Comparison of ENCODE assay signal across 8 cellular contexts in genomic region chr12:101670007-101670671, GRCh38. TPM values are rescaled to one million over a fixed set of nuclear protein-coding genes. Genes with fewer than 3 reads are reported as not detected.
DNase-seq lines count a peak whose midpoint lies in the region; ATAC-seq and TF ChIP-seq lines count a peak whose summit lies in the region.

No MANE protein-coding gene starts in this region.

- CTCF ChIA-PET in CD8-positive, alpha-beta T cell (lab: Charles Lee) = interaction anchor here (0.7 to 0.9 kb wide), 3 partner anchors 53 to 90 kb away, joined by 3 to 4 read pairs (median 3); no protein-coding TSS in a partner anchor

- POLR2A ChIA-PET in CD8-positive, alpha-beta T cell (lab: Charles Lee) = interaction anchor here (0.8 kb wide), 1 partner anchor 261 kb away, joined by 3 read pairs; no protein-coding TSS in a partner anchor

- H3K4me1 ChIP-seq in CD8-positive, alpha-beta T cell (ENCODE audit: insufficient read depth, low read length) = peaks cover 17% of the 10 kb centered on the region

- H3K27me3 Mint-ChIP-seq in CD8-positive, alpha-beta T cell (ENCODE audit: low read depth) = peaks cover 2% of the 10 kb centered on the region

- peaks cover 24% of the 10 kb centered on the region for H3K4me1 Mint-ChIP-seq in CD8-positive, alpha-beta T cell (ENCODE audit: low read depth)

- no peak overlapping the region for H3K4me3 ChIP-seq in CD8-positive, alpha-beta T cell (ENCODE audit: low read depth, low read length)
- no peak overlapping the region for H3K4me3 ChIP-seq in HFF-Myc (replicated peaks; ENCODE audit: low read depth, low read length)

- no peaks in the 10 kb centered on the region for H3K9me3 Mint-ChIP-seq in CD8-positive, alpha-beta T cell

- H3K9me3 ChIP-seq in CD8-positive, alpha-beta T cell (ENCODE audit: low read length) = no peaks in the 10 kb centered on the region

- H3K27me3 ChIP-seq in CD8-positive, alpha-beta T cell (ENCODE audit: insufficient read depth, low read length) = no peaks in the 10 kb centered on the region

- DNase-seq in CD8-positive, alpha-beta T cell = peak in 4 of 7 experiments; percentile 6 to 49 (median 27)
- peak; percentile 20 for DNase-seq in HFF-Myc (ENCODE audit: extremely low read depth, low read depth)
- DNase-seq in T follicular helper cell (ENCODE audit: low read depth) = peak; percentile 9
- peak; percentile 56 for DNase-seq in ecto neural progenitor cell (ENCODE audit: low spot score)
- peak; percentile 46 for DNase-seq in myocyte (ENCODE audit: low read depth)
- DNase-seq in NK-92 (lab: John Stamatoyannopoulos, UW; ENCODE audit: unreplicated experiment) = no peak
- DNase-seq in GOT3 (lab: John Stamatoyannopoulos, UW) = no peak

- peak; percentile 72 for ATAC-seq in CD8-positive, alpha-beta T cell
- no peak for ATAC-seq in GM19452 (IDR thresholded peaks at IDR 0.05; ENCODE audit: unreplicated experiment)

- no peak overlapping the region for H3K27ac ChIP-seq in CD8-positive, alpha-beta T cell (ENCODE audit: low read depth, low read length)

- no peaks in the 10 kb centered on the region for H3K36me3 Mint-ChIP-seq in CD8-positive, alpha-beta T cell

- H3K27ac Mint-ChIP-seq in CD8-positive, alpha-beta T cell = peak overlapping the region; percentile 20

- intact Hi-C loops in CD8-positive, alpha-beta T cell (cut with DNase I, micrococcal nuclease) = loop anchor here (1.0 to 5.0 kb wide), 2 partner anchors 87 to 89 kb away; no protein-coding TSS in a partner anchor

- no peak overlapping the region for H3K4me3 Mint-ChIP-seq in CD8-positive, alpha-beta T cell

- TF ChIP-seq CTCF in CD8-positive, alpha-beta T cell (IDR thresholded peaks at IDR 0.05) = peak; percentile 45
- peak; percentile 49 for TF ChIP-seq CTCF in HFF-Myc (IDR thresholded peaks at IDR 0.05; ENCODE audit: low read depth, low read length, missing control alignments)

- no peaks in the 10 kb centered on the region for H3K36me3 ChIP-seq in CD8-positive, alpha-beta T cell (ENCODE audit: insufficient read depth, low read length)

RNA-seq across cellular contexts. Expression of gene CHPT1, which starts 27.3 kb away (rescaled TPM):
- total RNA-seq in CD8-positive, alpha-beta T cell = 10 to 100 TPM; 15.9 to 16.7 TPM
- total RNA-seq in myocyte = 59.7 and 78.5 TPM in 2 replicates
- polyA plus RNA-seq in myocyte (2012) = 47.7 TPM

Comparison
In these comparisons a context has a peak if more than half of its experiments do, and no peak if none do; other contexts are left out.
1. DNase-seq: peak in CD8-positive, alpha-beta T cell (4 of 7), HFF-Myc (single experiment), T follicular helper cell (single experiment), ecto neural progenitor cell (single experiment) and myocyte (single experiment); none in NK-92 (single experiment) and GOT3 (single experiment).